ENCODE assay signal across 22 cellular contexts in genomic region chr10:124244256-124244877, GRCh38.
"Had no signal": no experiment of that assay in that cellular context is flagged by ENCODE, and none has a peak within 500 bp of the region (broad histone marks: within the 10 kb centered on the region; RNA-seq: fewer than 3 reads in every experiment).

No MANE protein-coding gene starts in this region.

- H3K4me1 ChIP-seq: foreskin keratinocyte, left ventricle myocardium inferior, pancreas had no signal

- ATAC-seq: foreskin keratinocyte; left cardiac atrium; mucosa of descending colon; naive thymus-derived CD8-positive, alpha-beta T cell; pancreas; right cardiac atrium; stimulated activated memory B cell treated with anti-CD40 and anti-IgM and Interleukin-4, amounts not matched to agents 10 μg/mL and 1 μg/mL and 100 μg/mL, for 72 hours had no signal

- FAIRE-seq: colon, endothelial cell of umbilical vein, keratinocyte, pancreas, urothelium cell line had no signal

- H3K9me3 ChIP-seq: mucosa of descending colon, pancreas, thoracic aorta had no signal

- DNase-seq: cerebellar nuclear complex; dermis blood vessel endothelial cell; endodermal cell; foreskin keratinocyte; immature natural killer cell; left cardiac atrium; left ventricle myocardium inferior; mammary epithelial cell; naive thymus-derived CD8-positive, alpha-beta T cell; nucleus accumbens; stimulated activated CD4-positive, alpha-beta T cell treated with anti-CD3 and anti-CD28 coated beads, Interleukin-4, amount 100 ng/mL, for 1 hour; stimulated activated CD8-positive, alpha-beta memory T cell treated with anti-CD3 and anti-CD28 coated beads, Interleukin-4, amount 100 ng/mL, for 48 hours; trophoblast cell had no signal

- H3K4me3 ChIP-seq: left ventricle myocardium inferior, mucosa of descending colon, pancreas, thoracic aorta had no signal

- H3K36me3 ChIP-seq: left ventricle myocardium inferior, pancreas, thoracic aorta had no signal

- H3K27ac ChIP-seq: foreskin keratinocyte, left ventricle myocardium inferior, pancreas, thoracic aorta had no signal

- H3K27me3 ChIP-seq: foreskin keratinocyte, pancreas had no signal
